Comparison of ENCODE assay signal across 2 cellular contexts in genomic region chr1:207019161-207019560, GRCh38.
TF ChIP-seq lines count a peak whose summit lies in the region.

No MANE protein-coding gene starts in this region.

TF ChIP-seq in H1, 55 proteins besides CTCF, POLR2A, EP300 and RAD21:
- no peak for TF ChIP-seq GTF2F1 (IDR thresholded peaks at IDR 0.05; ENCODE audit: borderline replicate concordance, low read depth, low read length)
- no peak for TF ChIP-seq PHF8 (conservative IDR thresholded peaks at IDR 0.05; ENCODE audit: low read depth, low read length)
- TF ChIP-seq ASH2L (IDR thresholded peaks at IDR 0.05; ENCODE audit: low read length): no peak
- TF ChIP-seq KDM4A (IDR thresholded peaks at IDR 0.05; ENCODE audit: low read depth, low read length, severe bottlenecking): no peak
- no peak for TF ChIP-seq CHD2 (IDR thresholded peaks at IDR 0.05; ENCODE audit: low read length)
- TF ChIP-seq SP2 (IDR thresholded peaks at IDR 0.05; ENCODE audit: low read length): no peak
- TF ChIP-seq JUND (IDR thresholded peaks at IDR 0.05; ENCODE audit: low read length): no peak
- no peak for TF ChIP-seq SAP30 (IDR thresholded peaks at IDR 0.05; ENCODE audit: insufficient read depth, insufficient replicate concordance, low read length)
- no peak for TF ChIP-seq CTBP2 (IDR thresholded peaks at IDR 0.05; ENCODE audit: borderline replicate concordance, insufficient read depth, insufficient read length, low read length)
- TF ChIP-seq SIX5 (IDR thresholded peaks at IDR 0.05; ENCODE audit: low read depth, low read length): no peak
- no peak for TF ChIP-seq JUN (IDR thresholded peaks at IDR 0.05; ENCODE audit: low read depth, low read length)
- TF ChIP-seq SIRT6 (IDR thresholded peaks at IDR 0.05; ENCODE audit: low read length): no peak
- no peak for TF ChIP-seq FOSL1 (IDR thresholded peaks at IDR 0.05; ENCODE audit: insufficient read depth, low read depth, low read length)
- TF ChIP-seq SP4 (IDR thresholded peaks at IDR 0.05; ENCODE audit: low read length): no peak
- no peak for TF ChIP-seq BRCA1 (IDR thresholded peaks at IDR 0.05; ENCODE audit: low read depth, low read length)
- TF ChIP-seq E2F6 (IDR thresholded peaks at IDR 0.05): no peak
- no peak for TF ChIP-seq TBP (IDR thresholded peaks at IDR 0.05; ENCODE audit: low read depth, low read length)
- TF ChIP-seq RFX5 (IDR thresholded peaks at IDR 0.05; ENCODE audit: borderline replicate concordance, low read depth, low read length): no peak
- TF ChIP-seq CEBPB (IDR thresholded peaks at IDR 0.05; ENCODE audit: low read depth, low read length): no peak
- no peak for TF ChIP-seq TCF12 (IDR thresholded peaks at IDR 0.05; ENCODE audit: low read depth, low read length)

TF ChIP-seq in HEK293T, 16 proteins besides CTCF, POLR2A, EP300 and RAD21:
- TF ChIP-seq CTBP1 (IDR thresholded peaks at IDR 0.05; ENCODE audit: borderline replicate concordance) (no peak), FOXM1 (IDR thresholded peaks at IDR 0.05; ENCODE audit: borderline replicate concordance) (no peak), NFRKB (IDR thresholded peaks at IDR 0.05) (no peak), ELF4 (IDR thresholded peaks at IDR 0.05) (no peak), BHLHE40 (IDR thresholded peaks at IDR 0.05; ENCODE audit: borderline replicate concordance) (no peak), SP1 (IDR thresholded peaks at IDR 0.05) (no peak), ZNF384 (IDR thresholded peaks at IDR 0.05) (no peak), FOXK2 (IDR thresholded peaks at IDR 0.05) (no peak), FOXA1 (IDR thresholded peaks at IDR 0.05) (no peak), TARDBP (IDR thresholded peaks at IDR 0.05) (no peak), HDGF (IDR thresholded peaks at IDR 0.05; ENCODE audit: borderline replicate concordance) (no peak), ARNT (IDR thresholded peaks at IDR 0.05) (no peak), LEF1 (IDR thresholded peaks at IDR 0.05; ENCODE audit: borderline replicate concordance) (no peak), SUZ12 (IDR thresholded peaks at IDR 0.05) (no peak), L3MBTL2 (conservative IDR thresholded peaks at IDR 0.05) (no peak)
- TF ChIP-seq, protein P1, sequence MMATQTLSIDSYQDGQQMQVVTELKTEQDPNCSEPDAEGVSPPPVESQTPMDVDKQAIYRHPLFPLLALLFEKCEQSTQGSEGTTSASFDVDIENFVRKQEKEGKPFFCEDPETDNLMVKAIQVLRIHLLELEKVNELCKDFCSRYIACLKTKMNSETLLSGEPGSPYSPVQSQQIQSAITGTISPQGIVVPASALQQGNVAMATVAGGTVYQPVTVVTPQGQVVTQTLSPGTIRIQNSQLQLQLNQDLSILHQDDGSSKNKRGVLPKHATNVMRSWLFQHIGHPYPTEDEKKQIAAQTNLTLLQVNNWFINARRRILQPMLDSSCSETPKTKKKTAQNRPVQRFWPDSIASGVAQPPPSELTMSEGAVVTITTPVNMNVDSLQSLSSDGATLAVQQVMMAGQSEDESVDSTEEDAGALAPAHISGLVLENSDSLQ (IDR thresholded peaks at IDR 0.05): no peak
